In the genomic region with DNA sequence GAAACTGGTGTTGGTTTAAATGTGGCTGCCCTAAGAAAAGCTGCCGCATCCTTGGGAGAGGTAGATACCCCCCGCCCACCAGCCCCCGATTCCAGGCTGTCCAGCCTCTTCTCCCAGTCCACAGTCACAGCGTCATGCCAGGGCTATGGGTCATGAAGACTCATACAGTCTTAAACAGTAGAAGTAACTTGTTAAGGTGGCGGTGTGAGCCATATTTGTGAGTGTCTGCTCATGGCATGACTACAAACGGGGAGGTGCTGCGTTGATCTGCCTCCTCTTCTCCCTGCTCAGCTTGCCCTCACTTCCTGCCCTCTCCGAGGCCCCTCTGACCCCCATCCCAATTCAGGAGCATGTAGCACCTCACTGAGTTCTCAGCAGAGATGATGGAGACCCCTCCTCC, we compare ENCODE assay signal across 16 cellular contexts. TPM values are rescaled to one million over a fixed set of nuclear protein-coding genes. Genes with fewer than 3 reads are reported as not detected.
DNase-seq lines count a peak whose midpoint lies in the region; ATAC-seq and TF ChIP-seq lines count a peak whose summit lies in the region.
"Had no signal": no experiment of that assay in that cellular context is flagged by ENCODE, and none has a peak within 500 bp of the region (broad histone marks: within the 10 kb centered on the region; RNA-seq: fewer than 3 reads in every experiment).

No MANE protein-coding gene starts in this region.

- H3K27me3 ChIP-seq in effector memory CD4-positive, alpha-beta T cell (replicated peaks; ENCODE audit: control insufficient read depth, insufficient read depth, low read length, poor library complexity, severe bottlenecking), result no peaks in the 10 kb centered on the region
- no peaks in the 10 kb centered on the region for H3K27me3 ChIP-seq in lower lobe of right lung (ENCODE audit: low read depth)
- H3K27me3 ChIP-seq: transverse colon had no signal

- H3K36me3 ChIP-seq in effector memory CD4-positive, alpha-beta T cell (ENCODE audit: control insufficient read depth, insufficient read depth, low read length), result peaks cover 3% of the 10 kb centered on the region
- no peaks in the 10 kb centered on the region for H3K36me3 ChIP-seq in lower lobe of right lung
- H3K36me3 ChIP-seq: transverse colon had no signal

- H3K4me1 Mint-ChIP-seq in activated CD4-positive, alpha-beta memory T cell treated with anti-CD3 and anti-CD28 coated beads for 36 hours (ENCODE audit: low read depth), result peaks cover 71% of the 10 kb centered on the region
- peaks cover 60 to 95% of the 10 kb centered on the region in 2 donors for H3K4me1 Mint-ChIP-seq in stimulated activated naive B cell treated with anti-CD40 and anti-IgM and Interleukin-4, amounts not matched to agents 10 μg/mL and 1 μg/mL and 100 μg/mL, for 72 hours

- H3K27ac ChIP-seq in effector memory CD4-positive, alpha-beta T cell (ENCODE audit: insufficient read depth, low read length, poor library complexity, severe bottlenecking), result peak overlapping the region; percentile 90
- no peak overlapping the region for H3K27ac ChIP-seq in lower lobe of right lung
- H3K27ac ChIP-seq: transverse colon had no signal

- H3K4me1 ChIP-seq in effector memory CD4-positive, alpha-beta T cell (ENCODE audit: control insufficient read depth, insufficient read depth, low read length, poor library complexity, severe bottlenecking), result peaks cover 53% of the 10 kb centered on the region
- H3K4me1 ChIP-seq in lower lobe of right lung, result peaks cover 29% of the 10 kb centered on the region
- H3K4me1 ChIP-seq: transverse colon had no signal

- H3K36me3 Mint-ChIP-seq in activated CD4-positive, alpha-beta memory T cell treated with anti-CD3 and anti-CD28 coated beads for 36 hours, result peaks cover 35% of the 10 kb centered on the region
- H3K36me3 Mint-ChIP-seq in stimulated activated naive B cell treated with anti-CD40 and anti-IgM and Interleukin-4, amounts not matched to agents 10 μg/mL and 1 μg/mL and 100 μg/mL, for 72 hours, result peaks cover 2 to 19% of the 10 kb centered on the region in 2 donors

- intact Hi-C loops in activated CD4-positive, alpha-beta memory T cell treated with anti-CD3 and anti-CD28 coated beads for 36 hours (cut with micrococcal nuclease), result loop anchor here (5.0 kb wide), 1 partner anchor 129 kb away; a partner anchor contains a TSS
- intact Hi-C loops in lower lobe of right lung (cut with DNase I), result no loop called here

- H3K27me3 Mint-ChIP-seq in activated CD4-positive, alpha-beta memory T cell treated with anti-CD3 and anti-CD28 coated beads for 36 hours, result no peaks in the 10 kb centered on the region
- H3K27me3 Mint-ChIP-seq in stimulated activated naive B cell treated with anti-CD40 and anti-IgM and Interleukin-4, amounts not matched to agents 10 μg/mL and 1 μg/mL and 100 μg/mL, for 72 hours, result no peaks in the 10 kb centered on the region
- H3K27me3 Mint-ChIP-seq: progenitor cell of endocrine pancreas had no signal

- peak overlapping the region; percentile 100 for H3K27ac Mint-ChIP-seq in activated CD4-positive, alpha-beta memory T cell treated with anti-CD3 and anti-CD28 coated beads for 36 hours
- H3K27ac Mint-ChIP-seq in stimulated activated naive B cell treated with anti-CD40 and anti-IgM and Interleukin-4, amounts not matched to agents 10 μg/mL and 1 μg/mL and 100 μg/mL, for 72 hours, result peak overlapping the region; percentile 69
- H3K27ac Mint-ChIP-seq: progenitor cell of endocrine pancreas had no signal

- peak overlapping the region; percentile 96 for H3K4me3 Mint-ChIP-seq in activated CD4-positive, alpha-beta memory T cell treated with anti-CD3 and anti-CD28 coated beads for 36 hours
- H3K4me3 Mint-ChIP-seq in stimulated activated naive B cell treated with anti-CD40 and anti-IgM and Interleukin-4, amounts not matched to agents 10 μg/mL and 1 μg/mL and 100 μg/mL, for 72 hours, result no peak overlapping the region

- no peak for ATAC-seq in stimulated activated naive B cell treated with anti-CD40 and anti-IgM and Interleukin-4, amounts not matched to agents 10 μg/mL and 1 μg/mL and 100 μg/mL, for 72 hours (replicated peaks)
- ATAC-seq in lower lobe of right lung, result no peak

- H3K4me3 ChIP-seq in effector memory CD4-positive, alpha-beta T cell (ENCODE audit: insufficient read depth, low read depth, low read length, poor library complexity, severe bottlenecking), result peak overlapping the region; percentile 38
- no peak overlapping the region for H3K4me3 ChIP-seq in lower lobe of right lung
- H3K4me3 ChIP-seq: transverse colon had no signal

- peak; percentile 56 for DNase-seq in activated CD4-positive, alpha-beta T cell treated with anti-CD3 and anti-CD28 coated beads for 48 hours
- no peak for DNase-seq in activated CD4-positive, alpha-beta T cell treated with anti-CD3 and anti-CD28 coated beads, Interleukin-2, amount 50 U/mL, for 1 hour
- peak; percentile 67 for DNase-seq in activated CD4-positive, alpha-beta memory T cell treated with anti-CD3 and anti-CD28 coated beads for 36 hours
- DNase-seq in effector memory CD4-positive, alpha-beta T cell, result no peak
- DNase-seq in stimulated activated naive B cell treated with anti-CD40 and anti-IgM and Interleukin-4, amounts not matched to agents 10 μg/mL and 1 μg/mL and 100 μg/mL, for 72 hours, result no peak
- DNase-seq in GM10248 (ENCODE audit: extremely low spot score) (no peak), lower lobe of right lung (no peak), NCI-H1092 treated with DMSO at 0.1 percent for 48 hours (lab: John Stamatoyannopoulos, UW) (no peak)
- DNase-seq: amniotic stem cell; COR-L47; glutamatergic neuron; NCI-H187 treated with DMSO at 0.1 percent for 48 hours; NCI-H526 treated with DMSO at 0.1 percent for 48 hours; stimulated activated CD4-positive, alpha-beta T cell treated with anti-CD3 and anti-CD28 coated beads, Interleukin-12 subunit alpha, Interleukin-12 subunit beta, amount 100 ng/mL, for 4 hours; transverse colon had no signal

- H3K9me3 Mint-ChIP-seq in activated CD4-positive, alpha-beta memory T cell treated with anti-CD3 and anti-CD28 coated beads for 36 hours, result no peaks in the 10 kb centered on the region
- no peaks in the 10 kb centered on the region for H3K9me3 Mint-ChIP-seq in stimulated activated naive B cell treated with anti-CD40 and anti-IgM and Interleukin-4, amounts not matched to agents 10 μg/mL and 1 μg/mL and 100 μg/mL, for 72 hours

- POLR2A ChIA-PET in activated CD4-positive, alpha-beta memory T cell treated with anti-CD3 and anti-CD28 coated beads for 36 hours (lab: Charles Lee), result no interaction called here
- POLR2A ChIA-PET in GM10248 (lab: Yijun Ruan, JAX), result no interaction called here

- no peaks in the 10 kb centered on the region for H3K9me3 ChIP-seq in effector memory CD4-positive, alpha-beta T cell (ENCODE audit: control insufficient read depth, low read length)
- H3K9me3 ChIP-seq in lower lobe of right lung, result no peaks in the 10 kb centered on the region
- H3K9me3 ChIP-seq: transverse colon had no signal

- TF ChIP-seq CTCF in GM10248 (IDR thresholded peaks at IDR 0.05; ENCODE audit: control extremely low read depth, extremely low read depth, low read depth, missing control alignments), result no peak
- TF ChIP-seq CTCF in lower lobe of right lung (IDR thresholded peaks at IDR 0.05), result no peak

- CTCF ChIA-PET in activated CD4-positive, alpha-beta memory T cell treated with anti-CD3 and anti-CD28 coated beads for 36 hours (lab: Charles Lee), result interaction anchor here (0.6 to 1.5 kb wide), 3 partner anchors 10 to 35 kb away, joined by 3 read pairs; no protein-coding TSS in a partner anchor
- CTCF ChIA-PET in GM10248 (lab: Yijun Ruan, JAX), result no interaction called here

RNA-seq across cellular contexts. Expression of a gene that starts 20.8 kb away (rescaled TPM):
- 10 to 100 TPM; 41.3 to 47.7 TPM for total RNA-seq in activated CD4-positive, alpha-beta memory T cell treated with anti-CD3 and anti-CD28 coated beads for 36 hours
- total RNA-seq in lower lobe of right lung, result 23.9 TPM

Comparison
In these comparisons a context has a peak if more than half of its experiments do, and no peak if none do; other contexts are left out.
1. DNase-seq: peak in activated CD4-positive, alpha-beta T cell treated with anti-CD3 and anti-CD28 coated beads for 48 hours (single experiment) and activated CD4-positive, alpha-beta memory T cell treated with anti-CD3 and anti-CD28 coated beads for 36 hours (single experiment); none in activated CD4-positive, alpha-beta T cell treated with anti-CD3 and anti-CD28 coated beads, Interleukin-2, amount 50 U/mL, for 1 hour (single experiment), effector memory CD4-positive, alpha-beta T cell (0 of 3), stimulated activated naive B cell treated with anti-CD40 and anti-IgM and Interleukin-4, amounts not matched to agents 10 μg/mL and 1 μg/mL and 100 μg/mL, for 72 hours (single experiment), GM10248 (single experiment), lower lobe of right lung (single experiment) and NCI-H1092 treated with DMSO at 0.1 percent for 48 hours (single experiment).